ENCODE assay signal across 18 cellular contexts in genomic region chr9:124873664-124874063, GRCh38. TPM values are rescaled to one million over a fixed set of nuclear protein-coding genes. Genes with fewer than 3 reads are reported as not detected.
A peak's percentile ranks its signal among the peaks of the same experiment; 100 is the strongest.
DNase-seq lines count a peak whose midpoint lies in the region; ATAC-seq and TF ChIP-seq lines count a peak whose summit lies in the region.
"Had no signal": no experiment of that assay in that cellular context is flagged by ENCODE, and none has a peak within 500 bp of the region (broad histone marks: within the 10 kb centered on the region; RNA-seq: fewer than 3 reads in every experiment).

No MANE protein-coding gene starts in this region.

- no peak overlapping the region for H3K4me3 Mint-ChIP-seq in activated naive CD4-positive, alpha-beta T cell treated with anti-CD3 and anti-CD28 coated beads, Interleukin-2, amount 10 ng/mL, durations not matched to agents 7 days and 5 days

- ATAC-seq in HG03457 (IDR thresholded peaks at IDR 0.05; ENCODE audit: unreplicated experiment) = no peak
- ATAC-seq: gastrocnemius medialis; left cardiac atrium; naive thymus-derived CD8-positive, alpha-beta T cell; SK-N-SH treated with all-trans-retinoic acid at 6 μM for 48 hours had no signal

- no peak overlapping the region for H2AFZ ChIP-seq in OCI-LY3 (ENCODE audit: low read depth, low read length)

- intact Hi-C loops in spleen (cut with DNase I; ENCODE audit: low total_unique reads) = loop anchor here (10.0 kb wide), 1 partner anchor 61 kb away; no protein-coding TSS in a partner anchor

- peaks cover 78% of the 10 kb centered on the region for H3K79me2 ChIP-seq in OCI-LY3 (ENCODE audit: low read length)

- peaks cover 32% of the 10 kb centered on the region for H3K4me1 ChIP-seq in OCI-LY3 (ENCODE audit: low read length)
- H3K4me1 ChIP-seq in spleen = peaks cover 42 to 80% (median 59%) of the 10 kb centered on the region in 6 donors

- H3K4me1 Mint-ChIP-seq in activated naive CD4-positive, alpha-beta T cell treated with anti-CD3 and anti-CD28 coated beads, Interleukin-2, amount 10 ng/mL, durations not matched to agents 7 days and 5 days = peaks cover 44% of the 10 kb centered on the region

- peak overlapping the region; percentile 89 for H3K27ac ChIP-seq in OCI-LY3 (ENCODE audit: low read length)
- peak overlapping the region in 6 of 8 donors; percentile 12 to 98 (median 96) for H3K27ac ChIP-seq in spleen

- WGBS in spleen, 5 donors = 77 to 89% (median 83%) methylated on average over 11 to 14 of the region's 14 CpGs

- DNase-seq in activated naive CD4-positive, alpha-beta T cell treated with Interleukin-2 at 50 U/mL for 16 hours = peak; percentile 18
- DNase-seq in activated naive CD4-positive, alpha-beta T cell treated with anti-CD3 and anti-CD28 coated beads, Interleukin-2, amount 10 ng/mL, durations not matched to agents 7 days and 5 days = no peak
- DNase-seq in cerebellum (ENCODE audit: low spot score) (peak; percentile 58), spleen (no peak), GM19240 (ENCODE audit: insufficient read length, low spot score) (no peak), NCI-H2029 treated with DMSO at 0.1 percent for 48 hours (lab: John Stamatoyannopoulos, UW) (no peak)
- DNase-seq: activated CD4-positive, alpha-beta T cell treated with anti-CD3 and anti-CD28 coated beads for 4 hours; gastrocnemius medialis; left cardiac atrium; NCI-H1694 treated with DMSO at 0.1 percent for 48 hours; NK-92 treated with Interleukin-12 subunit alpha and Interleukin-12 subunit beta, amount 100 ng/mL, for 24 hours had no signal

- H3K27ac Mint-ChIP-seq in activated naive CD4-positive, alpha-beta T cell treated with anti-CD3 and anti-CD28 coated beads, Interleukin-2, amount 10 ng/mL, durations not matched to agents 7 days and 5 days = no peak overlapping the region

- CTCF ChIA-PET in activated naive CD4-positive, alpha-beta T cell treated with anti-CD3 and anti-CD28 coated beads, Interleukin-2, amount 10 ng/mL, durations not matched to agents 7 days and 5 days (lab: Charles Lee) = no interaction called here

- TF ChIP-seq POLR2A in spleen (IDR thresholded peaks at IDR 0.05) = no peak

- H3K4me2 ChIP-seq in OCI-LY3 (ENCODE audit: low read length) = no peak overlapping the region

- no peaks in the 10 kb centered on the region for H3K27me3 Mint-ChIP-seq in activated naive CD4-positive, alpha-beta T cell treated with anti-CD3 and anti-CD28 coated beads, Interleukin-2, amount 10 ng/mL, durations not matched to agents 7 days and 5 days
- H3K27me3 Mint-ChIP-seq: naive thymus-derived CD8-positive, alpha-beta T cell had no signal

- peaks cover 64% of the 10 kb centered on the region for H3K36me3 Mint-ChIP-seq in activated naive CD4-positive, alpha-beta T cell treated with anti-CD3 and anti-CD28 coated beads, Interleukin-2, amount 10 ng/mL, durations not matched to agents 7 days and 5 days

- H3K9me3 Mint-ChIP-seq in activated naive CD4-positive, alpha-beta T cell treated with anti-CD3 and anti-CD28 coated beads, Interleukin-2, amount 10 ng/mL, durations not matched to agents 7 days and 5 days = no peaks in the 10 kb centered on the region
- H3K9me3 Mint-ChIP-seq: naive thymus-derived CD8-positive, alpha-beta T cell had no signal

- H3K4me3 ChIP-seq in OCI-LY3 (ENCODE audit: low read length) (no peak overlapping the region), spleen (peak overlapping the region in 1 of 8 donors; percentile 98)
- H3K4me3 ChIP-seq: gastrocnemius medialis had no signal

- H3K9ac ChIP-seq in OCI-LY3 (ENCODE audit: low read length) = no peak overlapping the region

- H3K9me3 ChIP-seq in OCI-LY3 (ENCODE audit: insufficient read depth, low read length) = no peaks in the 10 kb centered on the region
- H3K9me3 ChIP-seq in spleen = no peaks in the 10 kb centered on the region
- H3K9me3 ChIP-seq: gastrocnemius medialis had no signal

- H3K36me3 ChIP-seq in OCI-LY3 (replicated peaks; ENCODE audit: low read depth, low read length) = peaks cover 59% of the 10 kb centered on the region
- H3K36me3 ChIP-seq in spleen = peaks cover 0 to 76% (median 55%) of the 10 kb centered on the region in 6 donors

- peaks cover 64% of the 10 kb centered on the region for H4K20me1 ChIP-seq in OCI-LY3 (ENCODE audit: insufficient read depth, low read length)

- H3K27me3 ChIP-seq in OCI-LY3 (ENCODE audit: low read depth, low read length) = no peaks in the 10 kb centered on the region
- no peaks in the 10 kb centered on the region for H3K27me3 ChIP-seq in spleen (replicated peaks in 1 of 7)
- H3K27me3 ChIP-seq: gastrocnemius medialis had no signal

- TF ChIP-seq CTCF in OCI-LY3 (IDR thresholded peaks at IDR 0.05; ENCODE audit: low read depth, low read length) = no peak
- no peak for TF ChIP-seq CTCF in spleen (IDR thresholded peaks at IDR 0.05 in 8 of 11, conservative IDR thresholded peaks at IDR 0.05 in 3 of 11)

RNA-seq across cellular contexts. Expression of gene ARPC5L, which starts 11.7 kb away (rescaled TPM):
- total RNA-seq in cerebellum (13.8 TPM), spleen (10 to 100 TPM; 33.6 to 50.4 (median 47.3) TPM)
- 10 to 100 TPM; 48.1 to 75.3 (median 48.9) TPM for polyA plus RNA-seq in spleen

RNA-seq across cellular contexts. Expression of gene RPL35, which starts 11.9 kb away (rescaled TPM):
- 401 TPM for total RNA-seq in cerebellum
- total RNA-seq in spleen = 1,000 to 10,000 TPM in 4 of 7 donors, 100 to 1,000 TPM in 3; 873 to 1,139 (median 1,001) TPM
- 1,000 to 10,000 TPM; 7,414 to 8,208 (median 8,201) TPM for polyA plus RNA-seq in spleen

RNA-seq across cellular contexts. Expression of gene WDR38, which starts 20.4 kb away (rescaled TPM):
- 0.27 TPM for total RNA-seq in cerebellum
- total RNA-seq in spleen = not detected
- not detected for polyA plus RNA-seq in spleen
- total RNA-seq: Daoy; gastrocnemius medialis; left cardiac atrium; naive thymus-derived CD8-positive, alpha-beta T cell; ureter had no signal
- polyA plus RNA-seq: adipose tissue; naive thymus-derived CD8-positive, alpha-beta T cell had no signal

Comparison
In these comparisons a context has a peak if more than half of its experiments do, and no peak if none do; other contexts are left out.
1. DNase-seq: peak in activated naive CD4-positive, alpha-beta T cell treated with Interleukin-2 at 50 U/mL for 16 hours (single experiment) and cerebellum (single experiment); none in activated naive CD4-positive, alpha-beta T cell treated with anti-CD3 and anti-CD28 coated beads, Interleukin-2, amount 10 ng/mL, durations not matched to agents 7 days and 5 days (single experiment), spleen (single experiment), GM19240 (single experiment) and NCI-H2029 treated with DMSO at 0.1 percent for 48 hours (single experiment).